1 cellular context compared by ENCODE assay signal in the genomic region with DNA sequence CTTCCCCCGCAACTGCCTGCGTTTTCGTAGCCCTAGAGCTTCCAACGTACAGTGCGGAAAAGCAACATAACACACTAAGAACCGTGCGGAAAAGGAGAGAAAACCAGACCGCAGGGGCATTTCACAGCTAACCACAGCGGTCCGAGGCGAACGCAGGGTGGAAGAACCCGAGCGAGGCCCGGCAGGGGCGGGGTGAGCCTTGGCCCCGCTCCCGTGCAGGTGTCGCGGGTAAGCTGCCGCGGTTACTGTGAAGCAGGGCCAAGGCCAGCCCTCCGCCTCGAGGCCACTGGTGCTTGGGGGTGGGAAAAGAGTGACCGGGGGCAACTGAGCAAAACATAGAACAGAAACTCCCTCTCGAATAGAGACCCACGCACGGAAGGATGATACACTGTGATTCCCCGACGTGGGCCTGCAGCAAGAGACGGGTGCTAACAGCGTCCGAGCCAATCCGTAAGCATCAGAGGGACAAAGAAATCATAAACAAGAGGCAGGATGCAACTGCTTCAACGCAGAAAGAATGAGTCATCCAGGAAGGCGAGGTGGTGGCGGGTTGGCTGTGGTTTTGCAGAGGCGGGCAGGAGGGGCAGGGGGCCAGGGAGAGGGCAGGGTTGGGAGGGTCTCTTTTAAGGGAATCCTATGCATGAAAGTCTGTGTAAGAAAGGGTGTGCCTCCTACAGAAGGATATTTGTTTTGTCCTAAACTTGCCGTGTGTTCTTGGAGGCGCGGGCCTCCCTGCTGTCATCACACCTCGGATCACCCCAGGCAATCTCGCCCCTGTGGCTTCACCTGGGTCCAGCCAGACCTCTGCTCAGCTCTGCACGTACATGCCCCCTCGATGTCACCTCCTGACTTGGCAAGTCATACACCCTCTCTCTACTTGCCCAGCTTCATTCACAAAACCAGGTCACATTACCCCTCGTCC.
TF ChIP-seq lines count a peak whose summit lies in the region.

No MANE protein-coding gene starts in this region.

TF ChIP-seq in H1, 55 proteins besides CTCF, POLR2A, EP300 and RAD21 (continued from another document):
- TF ChIP-seq, protein P1, sequence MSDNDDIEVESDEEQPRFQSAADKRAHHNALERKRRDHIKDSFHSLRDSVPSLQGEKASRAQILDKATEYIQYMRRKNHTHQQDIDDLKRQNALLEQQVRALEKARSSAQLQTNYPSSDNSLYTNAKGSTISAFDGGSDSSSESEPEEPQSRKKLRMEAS (IDR thresholded peaks at IDR 0.05): 0 out of 2 replicates have a peak, but pooled peaks have one; percentile 3
- TF ChIP-seq HDAC2 (IDR thresholded peaks at IDR 0.05; ENCODE audit: borderline replicate concordance in 1 of 2, low read depth in 2 of 2, low read length in 2 of 2) (0 out of 4 replicates have a peak, but pooled peaks of 1 of the 2 experiments have one; percentile 14), CHD2 (IDR thresholded peaks at IDR 0.05; ENCODE audit: low read length) (no peak), TBP (IDR thresholded peaks at IDR 0.05; ENCODE audit: low read depth, low read length) (no peak)
